In the genomic region with DNA sequence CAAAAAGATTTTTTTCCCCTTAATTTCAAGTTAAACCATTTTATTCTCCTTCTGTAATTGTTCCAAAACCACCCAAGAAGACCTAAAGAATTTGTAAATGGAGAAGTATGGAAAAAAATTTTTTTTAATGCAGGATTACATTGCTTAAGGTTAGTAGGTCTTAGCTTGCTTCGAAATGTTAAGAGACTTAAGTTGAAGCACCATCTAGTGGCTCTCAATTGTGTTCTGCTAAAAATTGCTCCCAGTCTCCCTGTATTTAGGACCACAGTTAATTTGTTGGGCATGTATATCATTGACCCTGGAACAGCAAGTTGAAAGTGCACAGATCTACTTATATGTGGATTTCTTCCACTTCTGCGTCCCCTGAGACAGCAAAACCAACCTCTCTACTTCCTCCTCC, we compare ENCODE assay signal across 1 cellular context.
TF ChIP-seq lines count a peak whose summit lies in the region.

No MANE protein-coding gene starts in this region.

TF ChIP-seq in SK-N-SH treated with all-trans-retinoic acid at 6 μM for 48 hours, 23 proteins besides CTCF, POLR2A, EP300 and RAD21 (continued from another document):
- TF ChIP-seq, protein P1, sequence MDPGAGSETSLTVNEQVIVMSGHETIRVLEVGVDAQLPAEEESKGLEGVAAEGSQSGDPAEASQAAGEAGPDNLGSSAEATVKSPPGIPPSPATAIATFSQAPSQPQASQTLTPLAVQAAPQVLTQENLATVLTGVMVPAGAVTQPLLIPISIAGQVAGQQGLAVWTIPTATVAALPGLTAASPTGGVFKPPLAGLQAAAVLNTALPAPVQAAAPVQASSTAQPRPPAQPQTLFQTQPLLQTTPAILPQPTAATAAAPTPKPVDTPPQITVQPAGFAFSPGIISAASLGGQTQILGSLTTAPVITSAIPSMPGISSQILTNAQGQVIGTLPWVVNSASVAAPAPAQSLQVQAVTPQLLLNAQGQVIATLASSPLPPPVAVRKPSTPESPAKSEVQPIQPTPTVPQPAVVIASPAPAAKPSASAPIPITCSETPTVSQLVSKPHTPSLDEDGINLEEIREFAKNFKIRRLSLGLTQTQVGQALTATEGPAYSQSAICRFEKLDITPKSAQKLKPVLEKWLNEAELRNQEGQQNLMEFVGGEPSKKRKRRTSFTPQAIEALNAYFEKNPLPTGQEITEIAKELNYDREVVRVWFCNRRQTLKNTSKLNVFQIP (CRISPR knock-in tag; IDR thresholded peaks at IDR 0.05; ENCODE audit: borderline replicate concordance, low read depth), result no peak
